13 cellular contexts compared by ENCODE assay signal in the genomic region with DNA sequence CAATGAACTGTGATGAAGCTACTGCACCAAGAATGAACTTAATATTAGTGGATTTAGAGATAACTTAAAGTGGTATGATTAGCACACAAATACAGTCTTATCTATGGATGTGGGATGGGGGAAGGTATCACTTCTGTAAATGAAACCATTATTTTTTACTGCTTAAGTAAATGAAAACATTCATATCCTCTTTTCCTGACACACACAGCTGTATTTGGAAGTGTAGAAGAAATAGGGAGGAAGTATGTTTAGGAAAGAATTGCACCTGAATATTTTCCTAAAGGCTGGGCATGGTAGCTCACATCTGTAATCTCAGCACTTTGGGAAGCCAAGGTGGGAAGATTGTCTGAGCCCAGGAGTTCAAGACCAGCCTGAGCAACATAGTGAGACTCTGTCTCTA.
A peak's percentile ranks its signal among the peaks of the same experiment; 100 is the strongest.
DNase-seq lines count a peak whose midpoint lies in the region; ATAC-seq, FAIRE-seq and TF ChIP-seq lines count a peak whose summit lies in the region.
"Had no signal": no experiment of that assay in that cellular context is flagged by ENCODE, and none has a peak within 500 bp of the region (broad histone marks: within the 10 kb centered on the region; RNA-seq: fewer than 3 reads in every experiment).

No MANE protein-coding gene starts in this region.

- no peak for ATAC-seq in activated naive CD8-positive, alpha-beta T cell treated with anti-CD3 and anti-CD28 coated beads, Interleukin-2, amount 10 ng/mL, durations not matched to agents 7 days and 5 days (ENCODE audit: low read depth)

- no peak overlapping the region for H3K9ac ChIP-seq in skeletal muscle tissue (ENCODE audit: low read depth in 1 of 3, low read length in 3 of 3)

- peak overlapping the region; percentile 99 for H3K27ac Mint-ChIP-seq in activated T-cell treated with anti-CD3 and anti-CD28 coated beads, Interleukin-2, amount 50 U/mL, for 24 hours
- peak overlapping the region; percentile 3 to 65 (median 56) for H3K27ac Mint-ChIP-seq in IgD-negative memory B cell
- peak overlapping the region; percentile 25 for H3K27ac Mint-ChIP-seq in activated naive CD8-positive, alpha-beta T cell treated with anti-CD3 and anti-CD28 coated beads, Interleukin-2, amount 10 ng/mL, durations not matched to agents 7 days and 5 days

- H3K4me1 ChIP-seq in skeletal muscle tissue (ENCODE audit: control insufficient read depth in 3 of 3, insufficient read depth in 3 of 3, low read length in 3 of 3) (peaks cover 51 to 83% (median 59%) of the 10 kb centered on the region in 3 donors), uterus (peaks cover 0 to 4% of the 10 kb centered on the region in 2 donors)

- no peaks in the 10 kb centered on the region for H3K9me3 Mint-ChIP-seq in activated T-cell treated with anti-CD3 and anti-CD28 coated beads, Interleukin-2, amount 50 U/mL, for 24 hours
- no peaks in the 10 kb centered on the region for H3K9me3 Mint-ChIP-seq in IgD-negative memory B cell
- no peaks in the 10 kb centered on the region for H3K9me3 Mint-ChIP-seq in activated naive CD8-positive, alpha-beta T cell treated with anti-CD3 and anti-CD28 coated beads, Interleukin-2, amount 10 ng/mL, durations not matched to agents 7 days and 5 days

- H3K36me3 ChIP-seq in skeletal muscle tissue (ENCODE audit: control insufficient read depth in 3 of 3, insufficient read depth in 3 of 3, low read length in 3 of 3) (no peaks in the 10 kb centered on the region), uterus (no peaks in the 10 kb centered on the region)
- H3K36me3 ChIP-seq: thyroid gland had no signal

- peaks cover 24% of the 10 kb centered on the region for H3K36me3 Mint-ChIP-seq in activated T-cell treated with anti-CD3 and anti-CD28 coated beads, Interleukin-2, amount 50 U/mL, for 24 hours (ENCODE audit: low read depth)
- H3K36me3 Mint-ChIP-seq in IgD-negative memory B cell = peaks cover 4% of the 10 kb centered on the region
- H3K36me3 Mint-ChIP-seq in activated naive CD8-positive, alpha-beta T cell treated with anti-CD3 and anti-CD28 coated beads, Interleukin-2, amount 10 ng/mL, durations not matched to agents 7 days and 5 days = peaks cover 4% of the 10 kb centered on the region

- TF ChIP-seq POLR2A in uterus (IDR thresholded peaks at IDR 0.05) = no peak

- H3K27ac ChIP-seq in skeletal muscle tissue (ENCODE audit: low read depth, low read length) (peak overlapping the region; percentile 89), uterus (peak overlapping the region in 1 of 2 donors; percentile 68)
- H3K27ac ChIP-seq: thyroid gland had no signal

- POLR2A ChIA-PET in activated naive CD8-positive, alpha-beta T cell treated with anti-CD3 and anti-CD28 coated beads, Interleukin-2, amount 10 ng/mL, durations not matched to agents 7 days and 5 days (lab: Charles Lee) = no interaction called here

- no peak overlapping the region for H3K4me3 Mint-ChIP-seq in activated T-cell treated with anti-CD3 and anti-CD28 coated beads, Interleukin-2, amount 50 U/mL, for 24 hours
- H3K4me3 Mint-ChIP-seq in IgD-negative memory B cell = peak overlapping the region in 3 of 4 donors; percentile 39 to 83 (median 40)
- no peak overlapping the region for H3K4me3 Mint-ChIP-seq in activated naive CD8-positive, alpha-beta T cell treated with anti-CD3 and anti-CD28 coated beads, Interleukin-2, amount 10 ng/mL, durations not matched to agents 7 days and 5 days

- H3K4me3 ChIP-seq in skeletal muscle tissue (ENCODE audit: low read length in 3 of 3) (no peak overlapping the region), uterus (no peak overlapping the region)
- H3K4me3 ChIP-seq: thyroid gland had no signal

- no peaks in the 10 kb centered on the region for H3K27me3 ChIP-seq in skeletal muscle tissue (ENCODE audit: control insufficient read depth in 3 of 3, insufficient read depth in 3 of 3, low read length in 3 of 3)
- no peaks in the 10 kb centered on the region for H3K27me3 ChIP-seq in uterus
- H3K27me3 ChIP-seq: thyroid gland had no signal

- peaks cover 96% of the 10 kb centered on the region for H3K4me1 Mint-ChIP-seq in activated T-cell treated with anti-CD3 and anti-CD28 coated beads, Interleukin-2, amount 50 U/mL, for 24 hours (ENCODE audit: low read depth)
- peaks cover 72 to 90% (median 75%) of the 10 kb centered on the region in 3 donors for H3K4me1 Mint-ChIP-seq in IgD-negative memory B cell
- peaks cover 84% of the 10 kb centered on the region for H3K4me1 Mint-ChIP-seq in activated naive CD8-positive, alpha-beta T cell treated with anti-CD3 and anti-CD28 coated beads, Interleukin-2, amount 10 ng/mL, durations not matched to agents 7 days and 5 days

- intact Hi-C loops in uterus (cut with DNase I; ENCODE audit: low total_unique reads) = no loop called here

- no peaks in the 10 kb centered on the region for H3K9me3 ChIP-seq in skeletal muscle tissue (ENCODE audit: control insufficient read depth in 3 of 3, low read length in 3 of 3)
- no peaks in the 10 kb centered on the region for H3K9me3 ChIP-seq in uterus
- H3K9me3 ChIP-seq: thyroid gland had no signal

- no peak for FAIRE-seq in HTR-8/SVneo (lab: Jason Lieb, UNC)

- no peak for DNase-seq in activated T-cell treated with anti-CD3 and anti-CD28 coated beads, Interleukin-2, amount 50 U/mL, for 24 hours
- no peak for DNase-seq in activated T-cell treated with anti-CD3 and anti-CD28 coated beads, Interleukin-2, amount 50 U/mL, for 48 hours
- no peak for DNase-seq in activated naive CD8-positive, alpha-beta T cell treated with anti-CD3 and anti-CD28 coated beads, Interleukin-2, amount 10 ng/mL, durations not matched to agents 7 days and 5 days
- no peak for DNase-seq in uterus
- no peak for DNase-seq in HTR-8/SVneo (ENCODE audit: insufficient read length, low spot score)
- no peak for DNase-seq in activated CD4-positive, alpha-beta T cell treated with anti-CD3 and anti-CD28 coated beads, Interleukin-2, amount 50 U/mL, for 48 hours
- DNase-seq: ACHN; activated CD4-positive, alpha-beta T cell treated with anti-CD3 and anti-CD28 coated beads for 48 hours; NCI-H2081; T-helper 2 cell; thyroid gland had no signal

- H3K27me3 Mint-ChIP-seq in activated T-cell treated with anti-CD3 and anti-CD28 coated beads, Interleukin-2, amount 50 U/mL, for 24 hours = no peaks in the 10 kb centered on the region
- H3K27me3 Mint-ChIP-seq in IgD-negative memory B cell = no peaks in the 10 kb centered on the region
- H3K27me3 Mint-ChIP-seq in activated naive CD8-positive, alpha-beta T cell treated with anti-CD3 and anti-CD28 coated beads, Interleukin-2, amount 10 ng/mL, durations not matched to agents 7 days and 5 days = no peaks in the 10 kb centered on the region

- TF ChIP-seq CTCF in uterus (IDR thresholded peaks at IDR 0.05) = no peak

Comparison
In these comparisons a context has a peak if more than half of its experiments do, and no peak if none do; other contexts are left out.
1. H3K27ac Mint-ChIP-seq: peak in every context shown above with its lines; median percentile 99 in activated T-cell treated with anti-CD3 and anti-CD28 coated beads, Interleukin-2, amount 50 U/mL, for 24 hours; 56 in IgD-negative memory B cell; 25 in activated naive CD8-positive, alpha-beta T cell treated with anti-CD3 and anti-CD28 coated beads, Interleukin-2, amount 10 ng/mL, durations not matched to agents 7 days and 5 days.
2. H3K4me3 Mint-ChIP-seq: peak in IgD-negative memory B cell (3 of 4); none in activated T-cell treated with anti-CD3 and anti-CD28 coated beads, Interleukin-2, amount 50 U/mL, for 24 hours (single experiment) and activated naive CD8-positive, alpha-beta T cell treated with anti-CD3 and anti-CD28 coated beads, Interleukin-2, amount 10 ng/mL, durations not matched to agents 7 days and 5 days (single experiment).